22 cellular contexts compared by ENCODE assay signal in the genomic region with DNA sequence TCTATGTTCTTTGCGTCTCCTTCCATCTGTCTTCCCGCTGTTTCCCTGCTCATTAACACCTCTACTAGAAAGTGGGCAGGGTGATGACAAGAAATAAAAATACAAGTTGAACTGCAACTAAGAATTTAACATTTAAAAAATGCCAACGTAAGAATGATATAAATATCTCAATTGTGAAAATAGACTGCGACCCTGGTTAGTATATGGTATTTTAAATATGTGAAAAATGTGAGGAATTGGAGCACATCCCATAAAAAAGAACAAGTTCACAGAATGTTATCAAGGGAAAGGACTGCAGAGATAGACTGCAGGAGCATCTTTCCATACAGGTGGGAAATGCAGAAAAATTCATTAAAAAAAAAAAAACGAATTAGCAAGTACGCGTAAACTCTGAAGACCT.
DNase-seq lines count a peak whose midpoint lies in the region; ATAC-seq, FAIRE-seq and TF ChIP-seq lines count a peak whose summit lies in the region.
"Had no signal": no experiment of that assay in that cellular context is flagged by ENCODE, and none has a peak within 500 bp of the region (broad histone marks: within the 10 kb centered on the region; RNA-seq: fewer than 3 reads in every experiment).

No MANE protein-coding gene starts in this region.

- H3K79me2 ChIP-seq in GM23338 (replicated peaks; ENCODE audit: insufficient read depth): no peaks in the 10 kb centered on the region

- POLR2A ChIA-PET in A549 (lab: Yijun Ruan, JAX): no interaction called here

- no peak overlapping the region for H3K4me3 Mint-ChIP-seq in GM23338
- H3K4me3 Mint-ChIP-seq in mesothelial cell of epicardium: no peak overlapping the region
- H3K4me3 Mint-ChIP-seq: CD4-positive, alpha-beta T cell; IgD-negative memory B cell had no signal

- no peak for DNase-seq in A549 (ENCODE audit: low read depth in 1 of 2, low spot score in 1 of 2)
- peak; percentile 8 for DNase-seq in GM23338 (ENCODE audit: low spot score)
- peak; percentile 24 for DNase-seq in M059J (ENCODE audit: low read depth)
- no peak for DNase-seq in mesothelial cell of epicardium (ENCODE audit: low spot score in 2 of 2, unreplicated experiment in 2 of 2)
- no peak for DNase-seq in NOMO-1 treated with dmso at 0.1 percent for 144 hours (lab: John Stamatoyannopoulos, UW; ENCODE audit: unreplicated experiment)
- DNase-seq: 8988T; AML-193; Caco-2; CD4-positive, alpha-beta T cell; GF-D8; GM23248; HCEC 1CT; KBM-7 had no signal

- no peak overlapping the region for H2AFZ ChIP-seq in GM23338
- H2AFZ ChIP-seq: GM23248 had no signal

- peaks cover 4% of the 10 kb centered on the region; the same call in 1 of the 2 replicates for H3K9me2 ChIP-seq in GM23338 (ENCODE audit: insufficient read depth)

- H3K36me3 Mint-ChIP-seq in GM23338 (ENCODE audit: low read depth): no peaks in the 10 kb centered on the region
- no peaks in the 10 kb centered on the region for H3K36me3 Mint-ChIP-seq in mesothelial cell of epicardium
- H3K36me3 Mint-ChIP-seq: IgD-negative memory B cell had no signal

- H3K4me2 ChIP-seq in A549 (peak overlapping the region; percentile 20; the same call in 1 of the 3 replicates), GM23338 (no peak overlapping the region)

- TF ChIP-seq EP300 in A549 (IDR thresholded peaks at IDR 0.05) (no peak), gastroesophageal sphincter (IDR thresholded peaks at IDR 0.05) (no peak)

- TF ChIP-seq POLR2A in A549 (IDR thresholded peaks at IDR 0.05; ENCODE audit: low read length) (no peak), gastroesophageal sphincter (IDR thresholded peaks at IDR 0.05) (no peak)

- no peak overlapping the region for H3K27ac ChIP-seq in A549
- H3K27ac ChIP-seq in GM23338 (ENCODE audit: low read depth): no peak overlapping the region
- no peak overlapping the region for H3K27ac ChIP-seq in gastroesophageal sphincter
- H3K27ac ChIP-seq: C4-2B, GM23248, HL-60 had no signal

- H3K4me3 ChIP-seq in A549 (no peak overlapping the region), GM23338 (no peak overlapping the region), gastroesophageal sphincter (no peak overlapping the region)
- H3K4me3 ChIP-seq: GM23248 had no signal

- H3K27ac Mint-ChIP-seq in GM23338 (no peak overlapping the region), mesothelial cell of epicardium (peak overlapping the region; percentile 58)
- H3K27ac Mint-ChIP-seq: CD4-positive, alpha-beta T cell; IgD-negative memory B cell had no signal

- H3K27me3 ChIP-seq in GM23338 (ENCODE audit: insufficient read depth) (no peaks in the 10 kb centered on the region), gastroesophageal sphincter (no peaks in the 10 kb centered on the region)

- H3K36me3 ChIP-seq in GM23338 (ENCODE audit: insufficient read depth) (no peaks in the 10 kb centered on the region), gastroesophageal sphincter (no peaks in the 10 kb centered on the region)

- H3K27me3 Mint-ChIP-seq in GM23338 (ENCODE audit: insufficient read depth, low read depth, poor library complexity): no peaks in the 10 kb centered on the region
- H3K27me3 Mint-ChIP-seq in mesothelial cell of epicardium (ENCODE audit: low read depth): no peaks in the 10 kb centered on the region
- H3K27me3 Mint-ChIP-seq: CD4-positive, alpha-beta T cell had no signal

- no peaks in the 10 kb centered on the region; the same call in 2 of the 3 replicates for H3K9me3 Mint-ChIP-seq in GM23338
- peaks cover 9% of the 10 kb centered on the region for H3K9me3 Mint-ChIP-seq in mesothelial cell of epicardium
- H3K9me3 Mint-ChIP-seq: CD4-positive, alpha-beta T cell; IgD-negative memory B cell had no signal

- H3K9me3 ChIP-seq in A549 (no peaks in the 10 kb centered on the region), gastroesophageal sphincter (no peaks in the 10 kb centered on the region)
- H3K9me3 ChIP-seq: Caco-2 had no signal

- peaks cover 3% of the 10 kb centered on the region; the same call in 1 of the 3 replicates for H3K4me1 Mint-ChIP-seq in GM23338
- H3K4me1 Mint-ChIP-seq in mesothelial cell of epicardium: peaks cover 13% of the 10 kb centered on the region

- no peaks in the 10 kb centered on the region for H4K20me1 ChIP-seq in GM23338 (replicated peaks; ENCODE audit: insufficient read depth)

- TF ChIP-seq CTCF in A549 (IDR thresholded peaks at IDR 0.05) (no peak), GM23338 (conservative IDR thresholded peaks at IDR 0.05; ENCODE audit: low read depth in 2 of 2) (no peak), mesothelial cell of epicardium (IDR thresholded peaks at IDR 0.05; ENCODE audit: unreplicated experiment) (no peak), gastroesophageal sphincter (IDR thresholded peaks at IDR 0.05) (no peak)

- TF ChIP-seq RAD21 in A549 (conservative IDR thresholded peaks at IDR 0.05 in 1 of 2, IDR thresholded peaks at IDR 0.05 in 1 of 2): no peak

- ATAC-seq in A549 (no peak), GM23338 (no peak), gastroesophageal sphincter (no peak), GM21528 (IDR thresholded peaks at IDR 0.05; ENCODE audit: low FRiP score, unreplicated experiment) (no peak), HG02588 (IDR thresholded peaks at IDR 0.05; ENCODE audit: unreplicated experiment) (no peak)

- no peak for FAIRE-seq in A549 (lab: Jason Lieb, UNC)
- FAIRE-seq: D721Med, H54, HTR-8/SVneo had no signal

- peaks cover 10% of the 10 kb centered on the region; the same call in 2 of the 3 replicates for H3K4me1 ChIP-seq in A549
- no peaks in the 10 kb centered on the region for H3K4me1 ChIP-seq in GM23338 (ENCODE audit: insufficient read depth)
- no peaks in the 10 kb centered on the region for H3K4me1 ChIP-seq in gastroesophageal sphincter
- H3K4me1 ChIP-seq: Caco-2 had no signal

- CTCF ChIA-PET in A549 (lab: Yijun Ruan, JAX): interaction anchor here (0.6 kb wide), 1 partner anchor 75 kb away, joined by 4 read pairs; no protein-coding TSS in a partner anchor

- H3F3A ChIP-seq in GM23338 (replicated peaks; ENCODE audit: low read depth): no peaks in the 10 kb centered on the region

- 68% methylated on average over 7 of the region's 7 CpGs for WGBS in A549 (ENCODE audit: missing lambda C conversion rate)
- WGBS in gastroesophageal sphincter (ENCODE audit: low coverage in 1 of 2), 2 donors: 75 to 78% methylated on average over 7 of the region's 7 CpGs

TF ChIP-seq in A549, 52 proteins besides CTCF, POLR2A, EP300 and RAD21:
- TF ChIP-seq, protein P1, sequence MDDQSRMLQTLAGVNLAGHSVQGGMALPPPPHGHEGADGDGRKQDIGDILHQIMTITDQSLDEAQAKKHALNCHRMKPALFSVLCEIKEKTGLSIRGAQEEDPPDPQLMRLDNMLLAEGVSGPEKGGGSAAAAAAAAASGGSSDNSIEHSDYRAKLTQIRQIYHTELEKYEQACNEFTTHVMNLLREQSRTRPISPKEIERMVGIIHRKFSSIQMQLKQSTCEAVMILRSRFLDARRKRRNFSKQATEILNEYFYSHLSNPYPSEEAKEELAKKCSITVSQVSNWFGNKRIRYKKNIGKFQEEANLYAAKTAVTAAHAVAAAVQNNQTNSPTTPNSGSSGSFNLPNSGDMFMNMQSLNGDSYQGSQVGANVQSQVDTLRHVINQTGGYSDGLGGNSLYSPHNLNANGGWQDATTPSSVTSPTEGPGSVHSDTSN (IDR thresholded peaks at IDR 0.05): no peak
- no peak for TF ChIP-seq MYC (IDR thresholded peaks at IDR 0.05; ENCODE audit: borderline replicate concordance, low read length)

TF ChIP-seq in GM23338, 12 proteins besides CTCF, POLR2A, EP300 and RAD21 (continues in another document):
- TF ChIP-seq NANOG (IDR thresholded peaks at IDR 0.05; ENCODE audit: borderline replicate concordance): no peak

Comparison
In these comparisons a context has a peak if more than half of its experiments do, and no peak if none do; other contexts are left out.
1. DNase-seq: peak in GM23338 (single experiment) and M059J (single experiment); none in A549 (0 of 2), mesothelial cell of epicardium (0 of 2) and NOMO-1 treated with dmso at 0.1 percent for 144 hours (single experiment).